Comparison of ENCODE assay signal across 35 cellular contexts in the genomic region with DNA sequence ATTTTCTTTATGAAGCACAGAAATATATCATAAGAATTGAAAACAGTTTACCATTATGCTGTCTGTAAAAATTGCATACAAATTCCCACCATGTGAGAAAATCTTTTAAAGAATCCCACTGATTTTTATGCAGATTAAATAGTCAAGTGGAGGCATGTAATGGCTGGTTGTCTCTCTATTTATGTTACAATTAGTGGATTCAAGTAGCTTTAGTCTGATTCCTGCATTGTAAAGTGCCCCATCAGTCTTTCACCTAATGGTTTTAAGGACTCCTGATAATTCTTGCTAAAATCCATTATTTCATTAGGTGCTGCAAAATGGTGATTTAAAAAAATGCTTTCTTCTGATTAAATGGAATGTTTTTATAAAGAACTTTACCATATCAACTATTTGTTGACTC.
"Had no signal": no experiment of that assay in that cellular context is flagged by ENCODE, and none has a peak within 500 bp of the region (broad histone marks: within the 10 kb centered on the region; RNA-seq: fewer than 3 reads in every experiment).

No MANE protein-coding gene starts in this region.

- FAIRE-seq: astrocyte, bronchial epithelial cell had no signal

- DNase-seq: activated CD4-positive, alpha-beta memory T cell treated with anti-CD3 and anti-CD28 coated beads, Interleukin-2, amount 10 ng/mL, durations not matched to agents 7 days and 5 days; activated CD4-positive, alpha-beta T cell treated with anti-CD3 and anti-CD28 coated beads for 1 hour; activated CD4-positive, alpha-beta T cell treated with anti-CD3 and anti-CD28 coated beads for 4 hours; activated CD4-positive, alpha-beta T cell treated with anti-CD3 and anti-CD28 coated beads, Interleukin-2, amount 10 ng/mL, durations not matched to agents 7 days and 5 days; activated CD4-positive, alpha-beta T cell treated with anti-CD3 and anti-CD28 coated beads, Interleukin-2, amount 50 U/mL, for 4 hours; activated CD4-positive, CD25-positive, alpha-beta regulatory T cell; activated CD8-positive, alpha-beta memory T cell treated with anti-CD3 and anti-CD28 coated beads, Interleukin-2, amount 50 U/mL, for 48 hours; activated gamma-delta T cell; activated naive CD4-positive, alpha-beta T cell; activated naive CD4-positive, alpha-beta T cell treated with anti-CD3 and anti-CD28 coated beads, Interleukin-2, amount 10 ng/mL, durations not matched to agents 7 days and 5 days; activated T-cell treated with anti-CD3 and anti-CD28 coated beads for 4 hours; activated T-cell treated with anti-CD3 and anti-CD28 coated beads, Interleukin-2, amount 50 U/mL, for 24 hours; activated T-cell treated with anti-CD3 and anti-CD28 coated beads, Interleukin-2, amount 50 U/mL, for 72 hours; amniotic stem cell; anterior cingulate cortex; brain microvascular endothelial cell; dorsolateral prefrontal cortex; effector memory CD4-positive, alpha-beta T cell; erythroblast; foreskin keratinocyte; gastrocnemius medialis; glutamatergic neuron; heart left ventricle; T-helper 1 cell; T-helper 17 cell; T1000; WERI-Rb-1 had no signal

- H3K27ac ChIP-seq: brain microvascular endothelial cell, coronary artery, dorsolateral prefrontal cortex, esophagus muscularis mucosa, foreskin keratinocyte, gastrocnemius medialis, heart left ventricle, WERI-Rb-1 had no signal

- H3K4me1 Mint-ChIP-seq: activated CD4-positive, alpha-beta memory T cell treated with anti-CD3 and anti-CD28 coated beads, Interleukin-2, amount 10 ng/mL, durations not matched to agents 7 days and 5 days; activated CD4-positive, alpha-beta T cell treated with anti-CD3 and anti-CD28 coated beads, Interleukin-2, amount 10 ng/mL, durations not matched to agents 7 days and 5 days; activated naive CD4-positive, alpha-beta T cell treated with anti-CD3 and anti-CD28 coated beads, Interleukin-2, amount 10 ng/mL, durations not matched to agents 7 days and 5 days; T-helper 17 cell had no signal

- H3K9me3 ChIP-seq: esophagus muscularis mucosa, gastrocnemius medialis had no signal

- H3K4me3 Mint-ChIP-seq: activated CD4-positive, alpha-beta memory T cell treated with anti-CD3 and anti-CD28 coated beads, Interleukin-2, amount 10 ng/mL, durations not matched to agents 7 days and 5 days; activated CD4-positive, alpha-beta T cell treated with anti-CD3 and anti-CD28 coated beads, Interleukin-2, amount 10 ng/mL, durations not matched to agents 7 days and 5 days; activated naive CD4-positive, alpha-beta T cell treated with anti-CD3 and anti-CD28 coated beads, Interleukin-2, amount 10 ng/mL, durations not matched to agents 7 days and 5 days; activated T-cell treated with anti-CD3 and anti-CD28 coated beads, Interleukin-2, amount 50 U/mL, for 24 hours; activated T-cell treated with anti-CD3 and anti-CD28 coated beads, Interleukin-2, amount 50 U/mL, for 72 hours; central memory CD8-positive, alpha-beta T cell; dendritic cell treated with granulocyte-macrophage colony-stimulating factor and Interleukin-4, amounts not matched to agents 40 ng/mL and 50 ng/mL, for 4 days; T-helper 17 cell; T-helper 2 cell treated with Interferon-gamma antibody and Interleukin-4, amounts not matched to agents 5 μg/mL and 100 μg/mL, for 36 hours had no signal

- H3K27me3 Mint-ChIP-seq: activated CD4-positive, alpha-beta memory T cell treated with anti-CD3 and anti-CD28 coated beads, Interleukin-2, amount 10 ng/mL, durations not matched to agents 7 days and 5 days; activated CD4-positive, alpha-beta T cell treated with anti-CD3 and anti-CD28 coated beads, Interleukin-2, amount 10 ng/mL, durations not matched to agents 7 days and 5 days; activated naive CD4-positive, alpha-beta T cell treated with anti-CD3 and anti-CD28 coated beads, Interleukin-2, amount 10 ng/mL, durations not matched to agents 7 days and 5 days; activated T-cell treated with anti-CD3 and anti-CD28 coated beads, Interleukin-2, amount 50 U/mL, for 24 hours; central memory CD8-positive, alpha-beta T cell; dendritic cell treated with granulocyte-macrophage colony-stimulating factor and Interleukin-4, amounts not matched to agents 40 ng/mL and 50 ng/mL, for 4 days; T-helper 17 cell had no signal

- H3K36me3 ChIP-seq: brain microvascular endothelial cell had no signal

- H3K9me3 Mint-ChIP-seq: activated CD4-positive, alpha-beta memory T cell treated with anti-CD3 and anti-CD28 coated beads, Interleukin-2, amount 10 ng/mL, durations not matched to agents 7 days and 5 days; activated CD4-positive, alpha-beta T cell treated with anti-CD3 and anti-CD28 coated beads, Interleukin-2, amount 10 ng/mL, durations not matched to agents 7 days and 5 days; activated naive CD4-positive, alpha-beta T cell treated with anti-CD3 and anti-CD28 coated beads, Interleukin-2, amount 10 ng/mL, durations not matched to agents 7 days and 5 days; activated naive CD4-positive, alpha-beta T cell treated with anti-CD3 and anti-CD28 coated beads, Interleukin-2, amount 50 U/mL, for 72 hours; activated T-cell treated with anti-CD3 and anti-CD28 coated beads, Interleukin-2, amount 50 U/mL, for 24 hours; activated T-cell treated with anti-CD3 and anti-CD28 coated beads, Interleukin-2, amount 50 U/mL, for 72 hours; central memory CD8-positive, alpha-beta T cell; dendritic cell treated with granulocyte-macrophage colony-stimulating factor and Interleukin-4, amounts not matched to agents 40 ng/mL and 50 ng/mL, for 4 days; T-helper 2 cell treated with Interferon-gamma antibody and Interleukin-4, amounts not matched to agents 5 μg/mL and 100 μg/mL, for 36 hours had no signal

- H3K4me3 ChIP-seq: coronary artery, dorsolateral prefrontal cortex, esophagus muscularis mucosa, gastrocnemius medialis, heart left ventricle had no signal

- H3K27me3 ChIP-seq: brain microvascular endothelial cell, dorsolateral prefrontal cortex, esophagus muscularis mucosa, foreskin keratinocyte, gastrocnemius medialis, heart left ventricle had no signal

- H3K4me1 ChIP-seq: esophagus muscularis mucosa, foreskin keratinocyte, heart left ventricle had no signal

- H3K27ac Mint-ChIP-seq: activated CD4-positive, alpha-beta memory T cell treated with anti-CD3 and anti-CD28 coated beads, Interleukin-2, amount 10 ng/mL, durations not matched to agents 7 days and 5 days; activated CD4-positive, alpha-beta T cell treated with anti-CD3 and anti-CD28 coated beads, Interleukin-2, amount 10 ng/mL, durations not matched to agents 7 days and 5 days; activated naive CD4-positive, alpha-beta T cell treated with anti-CD3 and anti-CD28 coated beads, Interleukin-2, amount 10 ng/mL, durations not matched to agents 7 days and 5 days; activated naive CD4-positive, alpha-beta T cell treated with anti-CD3 and anti-CD28 coated beads, Interleukin-2, amount 50 U/mL, for 72 hours; activated T-cell treated with anti-CD3 and anti-CD28 coated beads, Interleukin-2, amount 50 U/mL, for 24 hours; activated T-cell treated with anti-CD3 and anti-CD28 coated beads, Interleukin-2, amount 50 U/mL, for 72 hours; dendritic cell treated with granulocyte-macrophage colony-stimulating factor and Interleukin-4, amounts not matched to agents 40 ng/mL and 50 ng/mL, for 4 days; T-helper 17 cell; T-helper 2 cell treated with Interferon-gamma antibody and Interleukin-4, amounts not matched to agents 5 μg/mL and 100 μg/mL, for 36 hours had no signal

- ATAC-seq: activated naive CD4-positive, alpha-beta T cell treated with anti-CD3 and anti-CD28 coated beads, Interleukin-2, amount 50 U/mL, for 72 hours; activated T-cell treated with anti-CD3 and anti-CD28 coated beads, Interleukin-2, amount 50 U/mL, for 72 hours; foreskin keratinocyte; gastrocnemius medialis; heart left ventricle; T-helper 17 cell had no signal
